17 cellular contexts compared by ENCODE assay signal in genomic region chr18:9133225-9133624, GRCh38. TPM values are rescaled to one million over a fixed set of nuclear protein-coding genes. Genes with fewer than 3 reads are reported as not detected.
A peak's percentile ranks its signal among the peaks of the same experiment; 100 is the strongest.
DNase-seq lines count a peak whose midpoint lies in the region; ATAC-seq, FAIRE-seq and TF ChIP-seq lines count a peak whose summit lies in the region.
"Had no signal": no experiment of that assay in that cellular context is flagged by ENCODE, and none has a peak within 500 bp of the region (broad histone marks: within the 10 kb centered on the region; RNA-seq: fewer than 3 reads in every experiment).

No MANE protein-coding gene starts in this region.

- H3K4me3 ChIP-seq in liver (ENCODE audit: low read depth in 1 of 3, low read length in 3 of 3) (no peak overlapping the region), body of pancreas (no peak overlapping the region)
- H3K4me3 ChIP-seq: stomach had no signal

- no peaks in the 10 kb centered on the region for H3K9me3 Mint-ChIP-seq in stimulated activated naive CD8-positive, alpha-beta T cell treated with anti-CD3 and anti-CD28 coated beads, Interleukin-15, Interleukin-2, amounts not matched to agents 100 ng/mL and 50 ng/mL, for 24 hours
- H3K9me3 Mint-ChIP-seq in activated T-helper 17 cell treated with anti-CD3 and anti-CD28 coated beads, Interleukin-2, amount 50 U/mL, for 72 hours = no peaks in the 10 kb centered on the region

- H3K27ac Mint-ChIP-seq in stimulated activated naive CD8-positive, alpha-beta T cell treated with anti-CD3 and anti-CD28 coated beads, Interleukin-15, Interleukin-2, amounts not matched to agents 100 ng/mL and 50 ng/mL, for 24 hours = peak overlapping the region; percentile 12
- H3K27ac Mint-ChIP-seq in activated T-helper 17 cell treated with anti-CD3 and anti-CD28 coated beads, Interleukin-2, amount 50 U/mL, for 72 hours = peak overlapping the region; percentile 40

- no peak overlapping the region for H3K9ac ChIP-seq in liver (ENCODE audit: low read depth in 1 of 2, low read length in 2 of 2)

- TF ChIP-seq POLR2A in GM12892 (IDR thresholded peaks at IDR 0.05; ENCODE audit: low read depth, low read length) = no peak
- TF ChIP-seq POLR2A in body of pancreas (IDR thresholded peaks at IDR 0.05) = no peak

- H3K27ac ChIP-seq in liver (ENCODE audit: low read depth in 1 of 2, low read length in 2 of 2) (peak overlapping the region; percentile 35 to 47), body of pancreas (no peak overlapping the region)

- ATAC-seq in stimulated activated naive CD8-positive, alpha-beta T cell treated with anti-CD3 and anti-CD28 coated beads, Interleukin-15, Interleukin-2, amounts not matched to agents 100 U/mL and 50 U/mL, for 24 hours = no peak
- ATAC-seq in activated T-helper 17 cell treated with anti-CD3 and anti-CD28 coated beads, Interleukin-2, amount 50 U/mL, for 72 hours (replicated peaks) = no peak
- no peak for ATAC-seq in body of pancreas
- ATAC-seq: HCT116 had no signal

- H3K9me3 ChIP-seq in liver (ENCODE audit: control insufficient read depth in 4 of 4, low read length in 3 of 4) (no peaks in the 10 kb centered on the region), body of pancreas (no peaks in the 10 kb centered on the region)
- H3K9me3 ChIP-seq: stomach had no signal

- no peak overlapping the region for H3K4me3 Mint-ChIP-seq in stimulated activated naive CD8-positive, alpha-beta T cell treated with anti-CD3 and anti-CD28 coated beads, Interleukin-15, Interleukin-2, amounts not matched to agents 100 ng/mL and 50 ng/mL, for 24 hours
- H3K4me3 Mint-ChIP-seq in activated T-helper 17 cell treated with anti-CD3 and anti-CD28 coated beads, Interleukin-2, amount 50 U/mL, for 72 hours = peak overlapping the region; percentile 94

- no peak for DNase-seq in stimulated activated naive CD8-positive, alpha-beta T cell treated with anti-CD3 and anti-CD28 coated beads, Interleukin-15, Interleukin-2, amounts not matched to agents 100 U/mL and 50 U/mL, for 24 hours
- DNase-seq in GM12892 (ENCODE audit: insufficient read length) (no peak), NCI-H82 (lab: John Stamatoyannopoulos, UW) (no peak), NCI-H2196 treated with DMSO at 0.1 percent for 48 hours (lab: John Stamatoyannopoulos, UW; ENCODE audit: unreplicated experiment) (no peak), body of pancreas (no peak)
- DNase-seq: erythroblast; NCI-H1092; NCI-H510A; Right ventricle myocardium superior; stimulated activated CD4-positive, alpha-beta T cell treated with anti-CD3 and anti-CD28 coated beads, Interleukin-4, amount 100 ng/mL, for 4 hours; stomach had no signal

- H3K27me3 ChIP-seq in liver (ENCODE audit: control insufficient read depth in 4 of 4, insufficient read depth in 4 of 4, low read length in 3 of 4) (no peaks in the 10 kb centered on the region), body of pancreas (no peaks in the 10 kb centered on the region)
- H3K27me3 ChIP-seq: stomach had no signal

- peaks cover 59% of the 10 kb centered on the region for H3K36me3 Mint-ChIP-seq in stimulated activated naive CD8-positive, alpha-beta T cell treated with anti-CD3 and anti-CD28 coated beads, Interleukin-15, Interleukin-2, amounts not matched to agents 100 ng/mL and 50 ng/mL, for 24 hours (ENCODE audit: low read depth)
- peaks cover 96% of the 10 kb centered on the region for H3K36me3 Mint-ChIP-seq in activated T-helper 17 cell treated with anti-CD3 and anti-CD28 coated beads, Interleukin-2, amount 50 U/mL, for 72 hours (ENCODE audit: low read depth)

- no peak for TF ChIP-seq RAD21 in liver (IDR thresholded peaks at IDR 0.05)

- intact Hi-C loops in body of pancreas (cut with DNase I) = no loop called here

- peaks cover 0 to 33% (median 21%) of the 10 kb centered on the region in 4 donors for H3K36me3 ChIP-seq in liver (ENCODE audit: control insufficient read depth in 4 of 4, insufficient read depth in 3 of 4, low read depth in 1 of 4, low read length in 3 of 4)
- H3K36me3 ChIP-seq in body of pancreas (replicated peaks in 1 of 2; ENCODE audit: insufficient read depth in 1 of 2, low read depth in 2 of 2) = peaks cover 0 to 5% of the 10 kb centered on the region in 2 donors

- peaks cover 0 to 44% (median 34%) of the 10 kb centered on the region in 4 donors for H3K4me1 ChIP-seq in liver (ENCODE audit: control insufficient read depth in 4 of 4, insufficient read depth in 4 of 4, low read length in 3 of 4)
- peaks cover 22% of the 10 kb centered on the region for H3K4me1 ChIP-seq in body of pancreas

- FAIRE-seq in GM12892 (lab: Jason Lieb, UNC) = no peak
- FAIRE-seq: G401.6, HTR-8/SVneo had no signal

- WGBS in liver = 84% methylated on average over 2 of the region's 2 CpGs
- WGBS in body of pancreas, 2 donors = 79 to 80% methylated on average over 2 of the region's 2 CpGs

- H3K4me1 Mint-ChIP-seq in stimulated activated naive CD8-positive, alpha-beta T cell treated with anti-CD3 and anti-CD28 coated beads, Interleukin-15, Interleukin-2, amounts not matched to agents 100 ng/mL and 50 ng/mL, for 24 hours (ENCODE audit: low read depth) = peaks cover 32% of the 10 kb centered on the region
- H3K4me1 Mint-ChIP-seq in activated T-helper 17 cell treated with anti-CD3 and anti-CD28 coated beads, Interleukin-2, amount 50 U/mL, for 72 hours = peaks cover 34% of the 10 kb centered on the region

- TF ChIP-seq CTCF in liver (IDR thresholded peaks at IDR 0.05; ENCODE audit: low read depth, low read length, missing input control) (no peak), body of pancreas (IDR thresholded peaks at IDR 0.05) (no peak)

- H3K27me3 Mint-ChIP-seq in stimulated activated naive CD8-positive, alpha-beta T cell treated with anti-CD3 and anti-CD28 coated beads, Interleukin-15, Interleukin-2, amounts not matched to agents 100 ng/mL and 50 ng/mL, for 24 hours = no peaks in the 10 kb centered on the region
- no peaks in the 10 kb centered on the region for H3K27me3 Mint-ChIP-seq in activated T-helper 17 cell treated with anti-CD3 and anti-CD28 coated beads, Interleukin-2, amount 50 U/mL, for 72 hours

TF ChIP-seq in liver, 16 proteins besides CTCF, POLR2A, EP300 and RAD21:
- TF ChIP-seq SP1 (IDR thresholded peaks at IDR 0.05) = no peak
- no peak for TF ChIP-seq HNF4A (conservative IDR thresholded peaks at IDR 0.05)
- TF ChIP-seq JUND (IDR thresholded peaks at IDR 0.05) = no peak

RNA-seq across cellular contexts. Expression of gene ANKRD12, which starts 3.4 kb away (rescaled TPM):
- total RNA-seq in activated T-helper 17 cell treated with anti-CD3 and anti-CD28 coated beads, Interleukin-2, amount 50 U/mL, for 72 hours = 100 to 1,000 TPM; 104 to 170 TPM
- total RNA-seq in liver = 10 to 100 TPM; 15.0 to 19.7 TPM
- polyA plus RNA-seq in liver = 10 to 100 TPM in 1 of 2 donors, 1 to 10 TPM in 1; 2.7 to 59.7 TPM
- polyA plus RNA-seq in GM12892 (2012; ENCODE audit: missing spikeins) = 21.2 TPM
- total RNA-seq in body of pancreas = 10 to 100 TPM; 25.4 to 32.9 TPM

RNA-seq across cellular contexts. Expression of gene NDUFV2, which starts 30.7 kb away (rescaled TPM):
- total RNA-seq in activated T-helper 17 cell treated with anti-CD3 and anti-CD28 coated beads, Interleukin-2, amount 50 U/mL, for 72 hours = 100 to 1,000 TPM; 406 to 520 TPM
- total RNA-seq in liver (100 to 1,000 TPM in 1 of 2 donors, 10 to 100 TPM in 1; 74.5 to 170 TPM), body of pancreas (10 to 100 TPM; 40.5 to 42.5 TPM)
- polyA plus RNA-seq in liver = 100 to 1,000 TPM; 201 to 415 TPM
- polyA plus RNA-seq in GM12892 (2012; ENCODE audit: missing spikeins) = 283 TPM

Comparison
In these comparisons a context has a peak if more than half of its experiments do, and no peak if none do; other contexts are left out.
1. H3K27ac ChIP-seq: peak in liver (2 of 2); none in body of pancreas (0 of 4).